ENCODE assay signal across 8 cellular contexts in genomic region chr1:109089242-109090015, GRCh38. TPM values are rescaled to one million over a fixed set of nuclear protein-coding genes. Genes with fewer than 3 reads are reported as not detected.
DNase-seq lines count a peak whose midpoint lies in the region; ATAC-seq and FAIRE-seq lines count a peak whose summit lies in the region.

No MANE protein-coding gene starts in this region.

- peaks cover 12% of the 10 kb centered on the region for H3K36me3 Mint-ChIP-seq in activated CD4-positive, alpha-beta memory T cell treated with anti-CD3 and anti-CD28 coated beads for 36 hours

- POLR2A ChIA-PET in activated CD4-positive, alpha-beta memory T cell treated with anti-CD3 and anti-CD28 coated beads for 36 hours (lab: Charles Lee): interaction anchor here (1.5 to 2.8 kb wide), 3 partner anchors 11 to 48 kb away, joined by 6 to 55 read pairs (median 7); partner anchors contain the start of genes TAF13 and WDR47

- intact Hi-C loops in activated CD4-positive, alpha-beta memory T cell treated with anti-CD3 and anti-CD28 coated beads for 36 hours (cut with micrococcal nuclease): loop anchor here (1.0 to 2.0 kb wide), 3 partner anchors 13 to 127 kb away; partner anchors contain the start of genes CLCC1, TAF13 and WDR47

- H3K4me1 Mint-ChIP-seq in activated CD4-positive, alpha-beta memory T cell treated with anti-CD3 and anti-CD28 coated beads for 36 hours (ENCODE audit: low read depth): peaks cover 22% of the 10 kb centered on the region

- peaks cover 4% of the 10 kb centered on the region for H3K36me3 ChIP-seq in mucosa of stomach (ENCODE audit: control insufficient read depth, insufficient read depth, low read length)

- CTCF ChIA-PET in activated CD4-positive, alpha-beta memory T cell treated with anti-CD3 and anti-CD28 coated beads for 36 hours (lab: Charles Lee): interaction anchor here (0.6 to 3.0 kb wide), 3 partner anchors 11 to 25 kb away, joined by 3 to 46 read pairs (median 10); partner anchors contain the start of gene TAF13

- no peaks in the 10 kb centered on the region for H3K27me3 ChIP-seq in mucosa of stomach (ENCODE audit: control insufficient read depth, insufficient read depth, low read length)

- peaks cover 18% of the 10 kb centered on the region for H3K4me1 ChIP-seq in mucosa of stomach (ENCODE audit: control insufficient read depth, insufficient read depth, low read length)

- no peaks in the 10 kb centered on the region for H3K27me3 Mint-ChIP-seq in activated CD4-positive, alpha-beta memory T cell treated with anti-CD3 and anti-CD28 coated beads for 36 hours

- no peaks in the 10 kb centered on the region for H3K9me3 ChIP-seq in mucosa of stomach (ENCODE audit: control insufficient read depth, low read length)

- H3K4me3 ChIP-seq in mucosa of stomach (ENCODE audit: low read length): peak overlapping the region; percentile 87

- H3K9me3 Mint-ChIP-seq in activated CD4-positive, alpha-beta memory T cell treated with anti-CD3 and anti-CD28 coated beads for 36 hours: no peaks in the 10 kb centered on the region

- peak overlapping the region; percentile 92 for H3K27ac Mint-ChIP-seq in activated CD4-positive, alpha-beta memory T cell treated with anti-CD3 and anti-CD28 coated beads for 36 hours

- peak; percentile 29 for ATAC-seq in esophagus mucosa

- H3K9ac ChIP-seq in mucosa of stomach (ENCODE audit: low read length): no peak overlapping the region

- peak; percentile 40 for DNase-seq in activated gamma-delta T cell treated with Interleukin-2 at 50 U/mL for 16 hours
- no peak for DNase-seq in activated gamma-delta T cell (lab: John Stamatoyannopoulos, UW)
- peak; percentile 84 to 89 for DNase-seq in NCI-H1930 (lab: John Stamatoyannopoulos, UW)
- peak; percentile 49 for DNase-seq in activated CD4-positive, alpha-beta memory T cell treated with anti-CD3 and anti-CD28 coated beads for 36 hours
- peak; percentile 87 for DNase-seq in urothelium cell line (ENCODE audit: low spot score)
- DNase-seq in cortex of kidney (lab: John Stamatoyannopoulos, UW): no peak

- FAIRE-seq in urothelium cell line (lab: Jason Lieb, UNC): no peak

- peak overlapping the region; percentile 88 for H3K4me3 Mint-ChIP-seq in activated CD4-positive, alpha-beta memory T cell treated with anti-CD3 and anti-CD28 coated beads for 36 hours

RNA-seq across cellular contexts. Expression of gene TMEM167B, which starts 1.1 kb away (rescaled TPM):
- total RNA-seq in activated CD4-positive, alpha-beta memory T cell treated with anti-CD3 and anti-CD28 coated beads for 36 hours: 10 to 100 TPM; 31.9 to 32.6 TPM
- total RNA-seq in esophagus mucosa: 28.9 TPM

RNA-seq across cellular contexts. Expression of gene TAF13, which starts 13.6 kb away (rescaled TPM):
- 10 to 100 TPM; 28.4 to 29.0 TPM for total RNA-seq in activated CD4-positive, alpha-beta memory T cell treated with anti-CD3 and anti-CD28 coated beads for 36 hours
- 47.7 TPM for total RNA-seq in esophagus mucosa

RNA-seq across cellular contexts. Expression of gene ELAPOR1, which starts 24.5 kb away (rescaled TPM):
- total RNA-seq in activated CD4-positive, alpha-beta memory T cell treated with anti-CD3 and anti-CD28 coated beads for 36 hours: 10 to 100 TPM in 1 of 2 experiments, 1 to 10 TPM in 1; 9.1 to 11.5 TPM
- 1.9 TPM for total RNA-seq in esophagus mucosa

RNA-seq across cellular contexts. Expression of gene WDR47, which starts 47.5 kb away (rescaled TPM):
- total RNA-seq in activated CD4-positive, alpha-beta memory T cell treated with anti-CD3 and anti-CD28 coated beads for 36 hours: 10 to 100 TPM; 10.1 to 11.4 TPM
- 20.9 TPM for total RNA-seq in esophagus mucosa

Comparison
In these comparisons a context has a peak if more than half of its experiments do, and no peak if none do; other contexts are left out.
1. DNase-seq: peak in activated gamma-delta T cell treated with Interleukin-2 at 50 U/mL for 16 hours (single experiment), NCI-H1930 (2 of 2), activated CD4-positive, alpha-beta memory T cell treated with anti-CD3 and anti-CD28 coated beads for 36 hours (single experiment) and urothelium cell line (single experiment); none in activated gamma-delta T cell (single experiment) and cortex of kidney (single experiment).